In the genomic region with DNA sequence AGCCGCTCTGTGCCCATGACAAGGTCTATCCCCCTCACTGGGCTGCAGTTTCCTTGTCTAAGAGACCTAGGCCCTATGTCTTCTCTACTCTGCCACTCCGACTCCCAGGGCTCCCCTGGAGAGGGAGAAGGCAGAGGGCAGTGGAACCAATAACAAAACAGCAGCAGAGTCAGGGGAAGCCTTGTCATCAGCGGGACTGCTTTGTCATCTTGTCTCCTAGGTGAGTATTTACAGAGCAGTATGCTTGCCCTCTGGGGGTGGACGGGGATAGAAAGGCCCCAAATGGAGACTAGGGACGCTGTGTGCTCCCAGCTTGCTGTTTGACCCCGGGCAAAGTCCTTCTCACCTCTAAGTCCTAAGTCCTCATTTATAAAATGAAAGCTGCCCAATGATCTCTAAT, we compare ENCODE assay signal across 3 cellular contexts.
TF ChIP-seq lines count a peak whose summit lies in the region.

No MANE protein-coding gene starts in this region.

TF ChIP-seq in liver, 16 proteins besides CTCF, POLR2A, EP300 and RAD21:
- TF ChIP-seq, protein P1, sequence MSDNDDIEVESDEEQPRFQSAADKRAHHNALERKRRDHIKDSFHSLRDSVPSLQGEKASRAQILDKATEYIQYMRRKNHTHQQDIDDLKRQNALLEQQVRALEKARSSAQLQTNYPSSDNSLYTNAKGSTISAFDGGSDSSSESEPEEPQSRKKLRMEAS (IDR thresholded peaks at IDR 0.05): no peak
- TF ChIP-seq HNF4A (conservative IDR thresholded peaks at IDR 0.05): peak; percentile 36 to 67
TF ChIP-seq in liver: peak in this region for 1.

TF ChIP-seq in HepG2, 621 proteins besides CTCF, POLR2A, EP300 and RAD21:
- TF ChIP-seq, protein P2, sequence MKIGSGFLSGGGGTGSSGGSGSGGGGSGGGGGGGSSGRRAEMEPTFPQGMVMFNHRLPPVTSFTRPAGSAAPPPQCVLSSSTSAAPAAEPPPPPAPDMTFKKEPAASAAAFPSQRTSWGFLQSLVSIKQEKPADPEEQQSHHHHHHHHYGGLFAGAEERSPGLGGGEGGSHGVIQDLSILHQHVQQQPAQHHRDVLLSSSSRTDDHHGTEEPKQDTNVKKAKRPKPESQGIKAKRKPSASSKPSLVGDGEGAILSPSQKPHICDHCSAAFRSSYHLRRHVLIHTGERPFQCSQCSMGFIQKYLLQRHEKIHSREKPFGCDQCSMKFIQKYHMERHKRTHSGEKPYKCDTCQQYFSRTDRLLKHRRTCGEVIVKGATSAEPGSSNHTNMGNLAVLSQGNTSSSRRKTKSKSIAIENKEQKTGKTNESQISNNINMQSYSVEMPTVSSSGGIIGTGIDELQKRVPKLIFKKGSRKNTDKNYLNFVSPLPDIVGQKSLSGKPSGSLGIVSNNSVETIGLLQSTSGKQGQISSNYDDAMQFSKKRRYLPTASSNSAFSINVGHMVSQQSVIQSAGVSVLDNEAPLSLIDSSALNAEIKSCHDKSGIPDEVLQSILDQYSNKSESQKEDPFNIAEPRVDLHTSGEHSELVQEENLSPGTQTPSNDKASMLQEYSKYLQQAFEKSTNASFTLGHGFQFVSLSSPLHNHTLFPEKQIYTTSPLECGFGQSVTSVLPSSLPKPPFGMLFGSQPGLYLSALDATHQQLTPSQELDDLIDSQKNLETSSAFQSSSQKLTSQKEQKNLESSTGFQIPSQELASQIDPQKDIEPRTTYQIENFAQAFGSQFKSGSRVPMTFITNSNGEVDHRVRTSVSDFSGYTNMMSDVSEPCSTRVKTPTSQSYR (CRISPR knock-in tag; IDR thresholded peaks at IDR 0.05; ENCODE audit: borderline replicate concordance): no peak
- TF ChIP-seq ADNP (CRISPR knock-in tag; IDR thresholded peaks at IDR 0.05) (no peak), RAD51 (IDR thresholded peaks at IDR 0.05; ENCODE audit: borderline replicate concordance) (no peak), SMAD3 (CRISPR knock-in tag; IDR thresholded peaks at IDR 0.05) (no peak), CENPT (CRISPR knock-in tag; IDR thresholded peaks at IDR 0.05; ENCODE audit: low read depth) (no peak), TMF1 (CRISPR knock-in tag; IDR thresholded peaks at IDR 0.05; ENCODE audit: low read depth) (no peak), ASH2L (IDR thresholded peaks at IDR 0.05; ENCODE audit: insufficient read length, low read depth, low read length) (no peak), HOXA7 (CRISPR knock-in tag; IDR thresholded peaks at IDR 0.05) (no peak), ZFP36 (IDR thresholded peaks at IDR 0.05; ENCODE audit: borderline replicate concordance, low read depth, low read length, partially characterized antibody) (no peak), MAFG (CRISPR knock-in tag; IDR thresholded peaks at IDR 0.05) (no peak), ZNF598 (CRISPR knock-in tag; IDR thresholded peaks at IDR 0.05; ENCODE audit: borderline replicate concordance) (no peak), SRSF4 (IDR thresholded peaks at IDR 0.05; ENCODE audit: low read depth, low read length, poor library complexity, severe bottlenecking) (no peak), ZNF615 (CRISPR knock-in tag; IDR thresholded peaks at IDR 0.05; ENCODE audit: borderline replicate concordance) (no peak), ZNF264 (CRISPR knock-in tag; IDR thresholded peaks at IDR 0.05) (no peak), ZNF747 (CRISPR knock-in tag; IDR thresholded peaks at IDR 0.05; ENCODE audit: borderline replicate concordance) (no peak), ZNF431 (CRISPR knock-in tag; IDR thresholded peaks at IDR 0.05; ENCODE audit: borderline replicate concordance, low read depth) (no peak)
- TF ChIP-seq, protein P3, sequence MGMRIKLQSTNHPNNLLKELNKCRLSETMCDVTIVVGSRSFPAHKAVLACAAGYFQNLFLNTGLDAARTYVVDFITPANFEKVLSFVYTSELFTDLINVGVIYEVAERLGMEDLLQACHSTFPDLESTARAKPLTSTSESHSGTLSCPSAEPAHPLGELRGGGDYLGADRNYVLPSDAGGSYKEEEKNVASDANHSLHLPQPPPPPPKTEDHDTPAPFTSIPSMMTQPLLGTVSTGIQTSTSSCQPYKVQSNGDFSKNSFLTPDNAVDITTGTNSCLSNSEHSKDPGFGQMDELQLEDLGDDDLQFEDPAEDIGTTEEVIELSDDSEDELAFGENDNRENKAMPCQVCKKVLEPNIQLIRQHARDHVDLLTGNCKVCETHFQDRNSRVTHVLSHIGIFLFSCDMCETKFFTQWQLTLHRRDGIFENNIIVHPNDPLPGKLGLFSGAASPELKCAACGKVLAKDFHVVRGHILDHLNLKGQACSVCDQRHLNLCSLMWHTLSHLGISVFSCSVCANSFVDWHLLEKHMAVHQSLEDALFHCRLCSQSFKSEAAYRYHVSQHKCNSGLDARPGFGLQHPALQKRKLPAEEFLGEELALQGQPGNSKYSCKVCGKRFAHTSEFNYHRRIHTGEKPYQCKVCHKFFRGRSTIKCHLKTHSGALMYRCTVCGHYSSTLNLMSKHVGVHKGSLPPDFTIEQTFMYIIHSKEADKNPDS (CRISPR knock-in tag; IDR thresholded peaks at IDR 0.05): no peak
- TF ChIP-seq, protein P4, sequence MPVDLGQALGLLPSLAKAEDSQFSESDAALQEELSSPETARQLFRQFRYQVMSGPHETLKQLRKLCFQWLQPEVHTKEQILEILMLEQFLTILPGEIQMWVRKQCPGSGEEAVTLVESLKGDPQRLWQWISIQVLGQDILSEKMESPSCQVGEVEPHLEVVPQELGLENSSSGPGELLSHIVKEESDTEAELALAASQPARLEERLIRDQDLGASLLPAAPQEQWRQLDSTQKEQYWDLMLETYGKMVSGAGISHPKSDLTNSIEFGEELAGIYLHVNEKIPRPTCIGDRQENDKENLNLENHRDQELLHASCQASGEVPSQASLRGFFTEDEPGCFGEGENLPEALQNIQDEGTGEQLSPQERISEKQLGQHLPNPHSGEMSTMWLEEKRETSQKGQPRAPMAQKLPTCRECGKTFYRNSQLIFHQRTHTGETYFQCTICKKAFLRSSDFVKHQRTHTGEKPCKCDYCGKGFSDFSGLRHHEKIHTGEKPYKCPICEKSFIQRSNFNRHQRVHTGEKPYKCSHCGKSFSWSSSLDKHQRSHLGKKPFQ (CRISPR knock-in tag; IDR thresholded peaks at IDR 0.05; ENCODE audit: insufficient replicate concordance): no peak
- TF ChIP-seq, protein P5, sequence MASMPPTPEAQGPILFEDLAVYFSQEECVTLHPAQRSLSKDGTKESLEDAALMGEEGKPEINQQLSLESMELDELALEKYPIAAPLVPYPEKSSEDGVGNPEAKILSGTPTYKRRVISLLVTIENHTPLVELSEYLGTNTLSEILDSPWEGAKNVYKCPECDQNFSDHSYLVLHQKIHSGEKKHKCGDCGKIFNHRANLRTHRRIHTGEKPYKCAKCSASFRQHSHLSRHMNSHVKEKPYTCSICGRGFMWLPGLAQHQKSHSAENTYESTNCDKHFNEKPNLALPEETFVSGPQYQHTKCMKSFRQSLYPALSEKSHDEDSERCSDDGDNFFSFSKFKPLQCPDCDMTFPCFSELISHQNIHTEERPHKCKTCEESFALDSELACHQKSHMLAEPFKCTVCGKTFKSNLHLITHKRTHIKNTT (CRISPR knock-in tag; IDR thresholded peaks at IDR 0.05): no peak
TF ChIP-seq in HepG2: peak in this region for 0.

TF ChIP-seq in K562, 482 proteins besides CTCF, POLR2A, EP300 and RAD21 (continued from another document):
- TF ChIP-seq ZFP1 (CRISPR knock-in tag; IDR thresholded peaks at IDR 0.05) (no peak), ZNF76 (CRISPR knock-in tag; IDR thresholded peaks at IDR 0.05; ENCODE audit: borderline replicate concordance) (no peak)
- TF ChIP-seq, protein P6, sequence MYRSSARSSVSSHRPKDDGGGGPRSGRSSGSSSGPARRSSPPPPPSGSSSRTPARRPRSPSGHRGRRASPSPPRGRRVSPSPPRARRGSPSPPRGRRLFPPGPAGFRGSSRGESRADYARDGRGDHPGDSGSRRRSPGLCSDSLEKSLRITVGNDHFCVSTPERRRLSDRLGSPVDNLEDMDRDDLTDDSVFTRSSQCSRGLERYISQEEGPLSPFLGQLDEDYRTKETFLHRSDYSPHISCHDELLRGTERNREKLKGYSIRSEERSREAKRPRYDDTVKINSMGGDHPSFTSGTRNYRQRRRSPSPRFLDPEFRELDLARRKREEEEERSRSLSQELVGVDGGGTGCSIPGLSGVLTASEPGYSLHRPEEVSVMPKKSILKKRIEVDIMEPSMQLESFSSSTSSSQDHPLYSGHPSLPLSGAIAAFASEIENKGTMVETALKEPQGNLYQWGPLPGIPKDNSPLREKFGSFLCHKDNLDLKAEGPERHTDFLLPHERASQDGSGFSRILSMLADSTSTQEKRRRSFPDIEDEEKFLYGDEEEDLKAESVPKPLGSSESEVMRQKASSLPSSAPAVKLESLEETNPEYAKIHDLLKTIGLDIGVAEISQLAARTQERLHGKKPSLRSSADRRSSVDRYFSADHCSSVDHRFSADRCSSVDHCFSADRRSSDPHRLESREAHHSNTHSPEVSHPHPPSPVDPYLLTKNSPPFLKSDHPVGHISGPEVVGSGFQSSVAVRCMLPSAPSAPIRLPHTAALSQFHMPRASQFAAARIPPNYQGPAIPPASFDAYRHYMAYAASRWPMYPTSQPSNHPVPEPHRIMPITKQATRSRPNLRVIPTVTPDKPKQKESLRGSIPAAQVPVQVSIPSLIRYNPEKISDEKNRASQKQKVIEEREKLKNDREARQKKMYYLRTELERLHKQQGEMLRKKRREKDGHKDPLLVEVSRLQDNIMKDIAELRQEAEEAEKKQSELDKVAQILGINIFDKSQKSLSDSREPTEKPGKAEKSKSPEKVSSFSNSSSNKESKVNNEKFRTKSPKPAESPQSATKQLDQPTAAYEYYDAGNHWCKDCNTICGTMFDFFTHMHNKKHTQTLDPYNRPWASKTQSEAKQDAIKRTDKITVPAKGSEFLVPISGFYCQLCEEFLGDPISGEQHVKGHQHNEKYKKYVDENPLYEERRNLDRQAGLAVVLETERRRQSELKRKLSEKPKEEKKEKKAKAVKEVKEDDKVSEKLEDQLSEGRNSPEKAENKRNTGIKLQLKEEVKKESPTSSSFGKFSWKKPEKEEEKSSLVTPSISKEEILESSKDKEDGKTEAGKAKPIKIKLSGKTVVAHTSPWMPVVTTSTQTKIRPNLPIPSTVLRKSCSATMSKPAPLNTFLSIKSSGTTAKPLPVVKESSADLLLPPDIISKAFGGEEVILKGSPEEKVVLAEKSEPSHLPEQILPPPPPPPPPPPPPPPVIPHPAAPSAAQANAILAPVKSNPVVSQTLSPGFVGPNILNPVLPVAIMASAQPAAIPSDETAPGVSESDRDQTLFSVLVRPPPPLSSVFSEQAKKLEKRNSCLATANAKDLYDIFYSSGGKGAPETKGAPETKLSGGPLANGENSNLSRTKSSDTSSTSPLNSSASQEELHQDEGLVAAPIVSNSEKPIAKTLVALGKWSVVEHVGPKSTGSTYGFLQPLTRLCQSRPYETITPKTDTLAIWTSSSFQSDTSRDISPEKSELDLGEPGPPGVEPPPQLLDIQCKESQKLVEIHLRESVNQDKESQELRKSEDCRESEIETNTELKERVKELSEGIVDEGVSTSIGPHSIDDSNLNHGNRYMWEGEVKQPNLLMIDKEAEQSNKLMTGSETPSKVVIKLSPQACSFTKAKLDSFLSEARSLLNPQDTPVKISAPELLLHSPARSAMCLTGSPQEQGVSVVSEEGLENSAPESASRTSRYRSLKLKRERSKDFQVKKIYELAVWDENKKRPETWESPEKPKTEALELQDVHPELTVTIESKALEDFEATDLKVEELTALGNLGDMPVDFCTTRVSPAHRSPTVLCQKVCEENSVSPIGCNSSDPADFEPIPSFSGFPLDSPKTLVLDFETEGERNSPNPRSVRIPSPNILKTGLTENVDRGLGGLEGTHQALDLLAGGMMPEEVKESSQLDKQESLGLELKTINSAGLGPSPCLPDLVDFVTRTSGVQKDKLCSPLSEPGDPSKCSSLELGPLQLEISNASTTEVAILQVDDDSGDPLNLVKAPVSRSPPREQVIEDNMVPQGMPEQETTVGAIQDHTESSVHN (IDR thresholded peaks at IDR 0.05; ENCODE audit: borderline replicate concordance in 1 of 2, low read depth in 1 of 2): no peak
- TF ChIP-seq, protein P7, sequence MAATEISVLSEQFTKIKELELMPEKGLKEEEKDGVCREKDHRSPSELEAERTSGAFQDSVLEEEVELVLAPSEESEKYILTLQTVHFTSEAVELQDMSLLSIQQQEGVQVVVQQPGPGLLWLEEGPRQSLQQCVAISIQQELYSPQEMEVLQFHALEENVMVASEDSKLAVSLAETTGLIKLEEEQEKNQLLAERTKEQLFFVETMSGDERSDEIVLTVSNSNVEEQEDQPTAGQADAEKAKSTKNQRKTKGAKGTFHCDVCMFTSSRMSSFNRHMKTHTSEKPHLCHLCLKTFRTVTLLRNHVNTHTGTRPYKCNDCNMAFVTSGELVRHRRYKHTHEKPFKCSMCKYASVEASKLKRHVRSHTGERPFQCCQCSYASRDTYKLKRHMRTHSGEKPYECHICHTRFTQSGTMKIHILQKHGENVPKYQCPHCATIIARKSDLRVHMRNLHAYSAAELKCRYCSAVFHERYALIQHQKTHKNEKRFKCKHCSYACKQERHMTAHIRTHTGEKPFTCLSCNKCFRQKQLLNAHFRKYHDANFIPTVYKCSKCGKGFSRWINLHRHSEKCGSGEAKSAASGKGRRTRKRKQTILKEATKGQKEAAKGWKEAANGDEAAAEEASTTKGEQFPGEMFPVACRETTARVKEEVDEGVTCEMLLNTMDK (IDR thresholded peaks at IDR 0.05; ENCODE audit: borderline replicate concordance, insufficient read depth, low read depth, low read length, poor library complexity, severe bottlenecking): no peak
